In the genomic region with DNA sequence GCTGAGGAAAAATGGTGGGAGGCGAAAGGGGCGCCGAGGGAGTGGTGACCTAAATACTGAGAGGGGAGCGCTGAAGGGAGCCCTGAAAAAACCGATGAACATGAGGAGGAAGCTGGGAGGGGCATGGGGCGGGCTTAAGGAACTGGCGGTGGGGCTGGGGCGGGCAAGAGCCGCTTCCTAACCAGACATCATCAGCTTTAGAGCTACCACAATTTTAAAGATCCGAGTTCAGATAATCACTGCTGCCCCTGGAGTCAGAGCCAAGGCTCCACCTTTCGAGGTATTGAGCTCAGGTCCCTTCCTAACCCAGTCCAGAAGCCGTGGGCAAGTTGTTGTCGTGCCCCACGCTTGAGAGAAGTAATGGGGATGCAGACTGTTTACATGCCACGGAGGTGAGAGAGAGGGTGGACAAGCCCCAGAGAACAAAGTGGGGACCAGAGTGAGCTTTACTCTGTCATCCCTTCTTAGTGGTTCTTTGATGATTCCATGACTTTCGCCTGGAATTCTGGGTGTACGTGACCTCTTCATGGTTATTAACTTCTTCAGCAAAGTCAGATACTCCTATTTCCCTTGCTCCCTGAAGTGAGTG, we compare ENCODE assay signal across 6 cellular contexts. TPM values are rescaled to one million over a fixed set of nuclear protein-coding genes. Genes with fewer than 3 reads are reported as not detected.
A peak's percentile ranks its signal among the peaks of the same experiment; 100 is the strongest.
DNase-seq lines count a peak whose midpoint lies in the region; ATAC-seq and TF ChIP-seq lines count a peak whose summit lies in the region.

No MANE protein-coding gene starts in this region.

- H3K27me3 ChIP-seq in Caco-2 (replicated peaks; ENCODE audit: control insufficient read depth, insufficient read depth, low read length) (no peaks in the 10 kb centered on the region), left lung (no peaks in the 10 kb centered on the region)

- peaks cover 23% of the 10 kb centered on the region for H3K4me1 Mint-ChIP-seq in Caco-2 (ENCODE audit: low read depth, unreplicated experiment)
- peaks cover 17% of the 10 kb centered on the region for H3K4me1 Mint-ChIP-seq in T-helper 17 cell

- TF ChIP-seq CTCF in Caco-2 (IDR thresholded peaks at IDR 0.05; ENCODE audit: insufficient read depth in 1 of 2, low read depth in 1 of 2, low read length in 1 of 2, severe bottlenecking in 1 of 2, unreplicated experiment in 1 of 2) (no peak), left lung (IDR thresholded peaks at IDR 0.05) (no peak)

- H3K36me3 Mint-ChIP-seq in Caco-2 (ENCODE audit: insufficient read depth, unreplicated experiment) (peaks cover 56% of the 10 kb centered on the region), T-helper 17 cell (ENCODE audit: low read depth) (peaks cover 6% of the 10 kb centered on the region)

- CTCF ChIA-PET in Caco-2 (lab: Charles Lee) = interaction anchor here (0.6 to 1.9 kb wide), 18 partner anchors 8 to 286 kb away, joined by 3 to 28 read pairs (median 4); partner anchors contain the start of genes DNAJC14, PA2G4, PYM1 and RAB5B

- POLR2A ChIA-PET in Caco-2 (lab: Charles Lee) = interaction anchor here (0.7 to 1.6 kb wide), 15 partner anchors 9 to 192 kb away, joined by 3 to 65 read pairs (median 6); partner anchors contain the start of genes CD63, DNAJC14, PYM1 and RAB5B

- peak overlapping the region; percentile 67 for H3K4me3 ChIP-seq in Caco-2 (ENCODE audit: low read depth, low read length)
- peak overlapping the region; percentile 55 to 68 for H3K4me3 ChIP-seq in left lung

- H3K27ac ChIP-seq in left lung = peak overlapping the region; percentile 53 to 87

- peak; percentile 19 for ATAC-seq in HG02571 (IDR thresholded peaks at IDR 0.05; ENCODE audit: unreplicated experiment)
- peak; percentile 59 for ATAC-seq in T-helper 17 cell
- ATAC-seq in left lung = peak; percentile 68

- no peak for DNase-seq in Caco-2
- DNase-seq in T-helper 17 cell = no peak
- no peak for DNase-seq in left lung
- no peak for DNase-seq in NCI-H1930 (lab: John Stamatoyannopoulos, UW)
- DNase-seq in COLO829 (ENCODE audit: low spot score) = no peak

- H3K9me3 ChIP-seq in Caco-2 (no peaks in the 10 kb centered on the region), T-helper 17 cell (ENCODE audit: control insufficient read depth, low read length, poor library complexity, severe bottlenecking) (no peaks in the 10 kb centered on the region), left lung (no peaks in the 10 kb centered on the region)

- H3K36me3 ChIP-seq in Caco-2 (ENCODE audit: control insufficient read depth, insufficient read depth, low read length) = peaks cover 2% of the 10 kb centered on the region
- H3K36me3 ChIP-seq in left lung = peaks cover 0 to 58% of the 10 kb centered on the region in 2 donors

- H3K9me3 Mint-ChIP-seq in Caco-2 (ENCODE audit: unreplicated experiment) = no peaks in the 10 kb centered on the region

- H3K4me1 ChIP-seq in Caco-2 (peaks cover 7% of the 10 kb centered on the region), left lung (peaks cover 13 to 49% of the 10 kb centered on the region in 2 donors)

- no peaks in the 10 kb centered on the region for H3K27me3 Mint-ChIP-seq in Caco-2 (ENCODE audit: insufficient read depth, unreplicated experiment)
- no peaks in the 10 kb centered on the region for H3K27me3 Mint-ChIP-seq in T-helper 17 cell

- no peak overlapping the region for H3K4me3 Mint-ChIP-seq in Caco-2 (ENCODE audit: unreplicated experiment)
- no peak overlapping the region for H3K4me3 Mint-ChIP-seq in T-helper 17 cell

- TSS peak; percentile 60 for BruUV-seq in Caco-2 (replicated peaks; lab: Mats Ljungman, UMichigan)

- intact Hi-C loops in Caco-2 (cut with micrococcal nuclease; ENCODE audit: unreplicated experiment) (no loop called here), left lung (cut with DNase I) (no loop called here)

- H3K27ac Mint-ChIP-seq in Caco-2 (ENCODE audit: unreplicated experiment) (no peak overlapping the region), T-helper 17 cell (no peak overlapping the region)

RNA-seq across cellular contexts. Expression of gene ORMDL2, which starts 0.4 kb away (rescaled TPM):
- 44.0 and 48.3 TPM in 2 replicates for total RNA-seq in Caco-2 (2022)
- 10 to 100 TPM; 16.3 to 20.5 TPM for total RNA-seq in T-helper 17 cell
- 10 to 100 TPM; 65.6 to 80.8 TPM for total RNA-seq in left lung

RNA-seq across cellular contexts. Expression of gene SARNP, which starts 0.7 kb away (rescaled TPM):
- total RNA-seq in Caco-2 (2022) = 70.9 and 77.6 TPM in 2 replicates
- total RNA-seq in T-helper 17 cell = 10 to 100 TPM; 37.3 to 38.5 TPM
- total RNA-seq in left lung = 10 to 100 TPM; 49.4 to 50.0 TPM

RNA-seq across cellular contexts. Expression of gene DNAJC14, which starts 11.2 kb away (rescaled TPM):
- total RNA-seq in Caco-2 (2022) = 21.1 and 24.5 TPM in 2 replicates
- total RNA-seq in T-helper 17 cell = 10 to 100 TPM; 15.2 to 20.5 TPM
- total RNA-seq in left lung = 10 to 100 TPM; 31.5 to 33.3 TPM

RNA-seq across cellular contexts. Expression of gene MMP19, which starts 24.5 kb away (rescaled TPM):
- 1.9 and 2.2 TPM in 2 replicates for total RNA-seq in Caco-2 (2022)
- total RNA-seq in T-helper 17 cell = not detected
- 10 to 100 TPM; 49.3 to 78.4 TPM for total RNA-seq in left lung
